9 cellular contexts compared by ENCODE assay signal in the genomic region with DNA sequence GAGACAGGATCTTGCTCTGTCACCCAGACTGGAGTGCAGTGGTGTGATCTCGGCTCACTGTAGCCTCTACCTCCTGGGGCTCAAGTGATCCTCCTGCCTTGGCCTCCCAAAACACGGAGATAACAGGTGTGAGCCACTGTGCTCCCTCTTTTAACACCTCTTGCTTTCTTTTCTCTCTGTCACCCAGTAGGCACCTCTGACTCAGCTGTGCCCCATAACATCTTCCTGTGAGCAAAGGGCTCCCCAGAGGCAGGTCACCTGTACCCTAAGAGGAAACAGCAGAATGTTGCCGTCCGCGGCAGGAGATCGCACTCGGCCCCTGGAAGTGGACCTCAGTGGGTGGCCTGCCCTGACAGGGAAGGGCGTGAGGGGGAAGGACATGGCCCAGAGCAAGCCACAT. TPM values are rescaled to one million over a fixed set of nuclear protein-coding genes. Genes with fewer than 3 reads are reported as not detected.
DNase-seq lines count a peak whose midpoint lies in the region; ATAC-seq, FAIRE-seq and TF ChIP-seq lines count a peak whose summit lies in the region.
"Had no signal": no experiment of that assay in that cellular context is flagged by ENCODE, and none has a peak within 500 bp of the region (broad histone marks: within the 10 kb centered on the region; RNA-seq: fewer than 3 reads in every experiment).

No MANE protein-coding gene starts in this region.

- H2AK5ac ChIP-seq in H1 (ENCODE audit: low read depth, low read length), result no peak overlapping the region; the same call in 1 of the 2 replicates

- no peak overlapping the region for H3K23ac ChIP-seq in H1 (ENCODE audit: insufficient read length)

- H3K27me3 ChIP-seq in KMS-11 (ENCODE audit: insufficient read depth, low read depth) (no peaks in the 10 kb centered on the region), H1 (replicated peaks in 1 of 4; ENCODE audit: control insufficient read depth in 3 of 4, extremely low read depth in 1 of 4, insufficient read depth in 3 of 4, low read length in 3 of 4) (no peaks in the 10 kb centered on the region), brain microvascular endothelial cell (replicated peaks) (no peaks in the 10 kb centered on the region), smooth muscle cell (ENCODE audit: low read depth) (no peaks in the 10 kb centered on the region)

- peak overlapping the region; percentile 99 for H3K27ac Mint-ChIP-seq in activated CD8-positive, alpha-beta T cell treated with anti-CD3 and anti-CD28 coated beads, Interleukin-2, amount 10 ng/mL, durations not matched to agents 7 days and 5 days

- peaks cover 63% of the 10 kb centered on the region for H3K4me1 Mint-ChIP-seq in activated CD8-positive, alpha-beta T cell treated with anti-CD3 and anti-CD28 coated beads, Interleukin-2, amount 10 ng/mL, durations not matched to agents 7 days and 5 days (ENCODE audit: low read depth)

- no peak overlapping the region for H3K56ac ChIP-seq in H1 (replicated peaks; ENCODE audit: insufficient read length, low read depth, low read length)

- no peaks in the 10 kb centered on the region; the same call in 1 of the 2 replicates for H3K23me2 ChIP-seq in H1 (ENCODE audit: low read depth, low read length)

- H2BK12ac ChIP-seq in H1 (ENCODE audit: low read depth, low read length), result 0 out of 2 replicates have a peak overlapping the region, but pooled peaks have one; percentile 11

- H3K4me1 ChIP-seq in KMS-11 (ENCODE audit: low read depth, poor library complexity, severe bottlenecking) (peaks cover 46% of the 10 kb centered on the region), H1 (replicated peaks in 1 of 4; ENCODE audit: control insufficient read depth in 3 of 4, insufficient read depth in 4 of 4, low read length in 3 of 4) (peaks cover 0 to 9% (median 7%) of the 10 kb centered on the region in 4 experiments; a peak in 6 of 7 replicates), smooth muscle cell (ENCODE audit: low read depth) (no peaks in the 10 kb centered on the region)

- no peak overlapping the region for H3K4ac ChIP-seq in H1 (replicated peaks; ENCODE audit: insufficient read length, low read depth, low read length)

- no peak for TF ChIP-seq RAD21 in H1 (IDR thresholded peaks at IDR 0.05 in 1 of 2, conservative IDR thresholded peaks at IDR 0.05 in 1 of 2; ENCODE audit: low read depth in 2 of 2, low read length in 2 of 2)

- H2BK15ac ChIP-seq in H1 (ENCODE audit: low read length), result no peak overlapping the region

- H2BK20ac ChIP-seq in H1 (ENCODE audit: low read length), result no peak overlapping the region

- H4K5ac ChIP-seq in H1 (ENCODE audit: insufficient read length, low read depth, low read length), result no peak overlapping the region

- H3F3A ChIP-seq in smooth muscle cell (ENCODE audit: low read depth), result no peaks in the 10 kb centered on the region

- H4K8ac ChIP-seq in H1 (ENCODE audit: extremely low read depth, insufficient read depth, low read length), result no peak overlapping the region

- H3K79me2 ChIP-seq in KMS-11 (ENCODE audit: insufficient read depth, low read depth), result no peaks in the 10 kb centered on the region
- H3K79me2 ChIP-seq in H1 (ENCODE audit: control insufficient read depth in 1 of 2, insufficient read depth in 2 of 2, low read length in 2 of 2), result no peaks in the 10 kb centered on the region
- no peaks in the 10 kb centered on the region for H3K79me2 ChIP-seq in smooth muscle cell (ENCODE audit: low read depth)

- no peaks in the 10 kb centered on the region for H3K9me3 Mint-ChIP-seq in activated CD8-positive, alpha-beta T cell treated with anti-CD3 and anti-CD28 coated beads, Interleukin-2, amount 10 ng/mL, durations not matched to agents 7 days and 5 days (ENCODE audit: insufficient read depth)

- CTCF ChIA-PET in activated CD8-positive, alpha-beta T cell treated with anti-CD3 and anti-CD28 coated beads, Interleukin-2, amount 10 ng/mL, durations not matched to agents 7 days and 5 days (lab: Charles Lee), result interaction anchor here (0.9 to 2.2 kb wide), 2 partner anchors 32 to 34 kb away, joined by 3 to 5 read pairs; partner anchors contain the start of gene SLX4
- CTCF ChIA-PET in H1 (lab: Charles Lee; ENCODE audit: partially characterized antibody), result no interaction called here

- H3K79me1 ChIP-seq in H1 (ENCODE audit: low read depth, low read length), result no peaks in the 10 kb centered on the region

- peak overlapping the region; percentile 96 for H3K4me3 Mint-ChIP-seq in activated CD8-positive, alpha-beta T cell treated with anti-CD3 and anti-CD28 coated beads, Interleukin-2, amount 10 ng/mL, durations not matched to agents 7 days and 5 days

- FAIRE-seq in H1 (lab: Jason Lieb, UNC), result no peak

- peak overlapping the region; percentile 72 for H3K4me2 ChIP-seq in KMS-11
- H3K4me2 ChIP-seq in H1 (ENCODE audit: insufficient read depth in 1 of 2, low read depth in 2 of 2, low read length in 2 of 2), result peak overlapping the region in 1 of 2 experiments; percentile 43; a peak in 1 of 4 replicates
- no peak overlapping the region for H3K4me2 ChIP-seq in smooth muscle cell

- no peak overlapping the region; the same call in 1 of the 2 replicates for H2AFZ ChIP-seq in KMS-11 (ENCODE audit: low read depth)
- no peak overlapping the region for H2AFZ ChIP-seq in H1 (ENCODE audit: low read length)
- no peak overlapping the region for H2AFZ ChIP-seq in smooth muscle cell (ENCODE audit: low read depth)

- peak; percentile 34 for ATAC-seq in activated CD8-positive, alpha-beta T cell treated with anti-CD3 and anti-CD28 coated beads, Interleukin-2, amount 10 ng/mL, durations not matched to agents 7 days and 5 days

- no peaks in the 10 kb centered on the region for H3K36me3 ChIP-seq in KMS-11 (ENCODE audit: insufficient read depth)
- H3K36me3 ChIP-seq in H1 (ENCODE audit: control insufficient read depth in 2 of 4, insufficient read depth in 4 of 4, low read length in 3 of 4), result peaks cover 0 to 5% (median under 1%) of the 10 kb centered on the region in 4 experiments; a peak in 1 of 8 replicates
- peaks cover 6% of the 10 kb centered on the region for H3K36me3 ChIP-seq in brain microvascular endothelial cell (replicated peaks)
- no peaks in the 10 kb centered on the region for H3K36me3 ChIP-seq in smooth muscle cell (ENCODE audit: low read depth)

- in situ Hi-C loops in brain microvascular endothelial cell (cut with HindIII; ENCODE audit: low pct_ligation_motif_present, low sequenced_read_pairs), result no loop called here

- 0 out of 2 replicates have a peak overlapping the region, but pooled peaks have one; percentile 87 for H3K18ac ChIP-seq in H1 (ENCODE audit: extremely low read depth, low read length)

- 94% methylated on average over 8 of the region's 8 CpGs; no CpG with 5 or more reads in 1 of the 2 experiments for WGBS in H1 (ENCODE audit: extremely low coverage in 1 of 2, insufficient coverage in 1 of 2, insufficient read length in 1 of 2, insufficient replicate concordance in 2 of 2, low coverage in 1 of 2, low lambda C conversion rate in 2 of 2, missing lambda C conversion rate in 1 of 2), 2 experiments
- WGBS in smooth muscle cell (ENCODE audit: low lambda C conversion rate), result 98% methylated on average over 8 of the region's 8 CpGs

- H3K27ac ChIP-seq in KMS-11, result peak overlapping the region; percentile 87
- H3K27ac ChIP-seq in H1 (ENCODE audit: low read depth, low read length), result no peak overlapping the region
- no peak overlapping the region for H3K27ac ChIP-seq in brain microvascular endothelial cell
- no peak overlapping the region for H3K27ac ChIP-seq in smooth muscle cell (ENCODE audit: low read depth)

- H4K20me1 ChIP-seq in KMS-11 (ENCODE audit: insufficient read depth) (no peaks in the 10 kb centered on the region), H1 (replicated peaks in 1 of 2; ENCODE audit: control insufficient read depth in 1 of 2, insufficient read depth in 2 of 2, low read length in 2 of 2) (peaks cover 0 to 2% of the 10 kb centered on the region in 2 experiments), smooth muscle cell (ENCODE audit: low read depth) (no peaks in the 10 kb centered on the region)

- POLR2A ChIA-PET in activated CD8-positive, alpha-beta T cell treated with anti-CD3 and anti-CD28 coated beads, Interleukin-2, amount 10 ng/mL, durations not matched to agents 7 days and 5 days (lab: Charles Lee), result interaction anchor here (0.7 to 2.6 kb wide), 5 partner anchors 10 to 617 kb away, joined by 3 to 16 read pairs (median 4); partner anchors contain the start of gene SLX4
- POLR2A ChIA-PET in H1 (lab: Charles Lee; ENCODE audit: partially characterized antibody), result interaction anchor here (2.2 kb wide), 1 partner anchor 11 kb away, joined by 7 read pairs; no protein-coding TSS in a partner anchor

- TF ChIP-seq CTCF in KMS-11 (conservative IDR thresholded peaks at IDR 0.05; ENCODE audit: low read depth, low read length) (no peak), H1 (IDR thresholded peaks at IDR 0.05; ENCODE audit: control extremely low read depth in 1 of 3, insufficient read depth in 1 of 3, low read depth in 1 of 3, low read length in 3 of 3) (no peak), brain microvascular endothelial cell (IDR thresholded peaks at IDR 0.05; ENCODE audit: low read depth, low read length, missing control alignments) (no peak), smooth muscle cell (IDR thresholded peaks at IDR 0.05; ENCODE audit: borderline replicate concordance, insufficient read depth, poor library complexity, severe bottlenecking) (no peak)

- H2BK5ac ChIP-seq in H1 (ENCODE audit: low read depth, low read length), result 0 out of 2 replicates have a peak overlapping the region, but pooled peaks have one; percentile 13

- no peaks in the 10 kb centered on the region for H3K27me3 Mint-ChIP-seq in activated CD8-positive, alpha-beta T cell treated with anti-CD3 and anti-CD28 coated beads, Interleukin-2, amount 10 ng/mL, durations not matched to agents 7 days and 5 days (ENCODE audit: low read depth)

- H3K4me3 ChIP-seq in KMS-11 (IDR thresholded peaks at IDR 0.05; ENCODE audit: insufficient read depth, low read depth, low read length) (no peak overlapping the region), H1 (ENCODE audit: extremely low read depth in 1 of 4, insufficient read depth in 2 of 4, low read depth in 3 of 4, low read length in 4 of 4) (no peak overlapping the region), brain microvascular endothelial cell (ENCODE audit: low read depth, low read length) (no peak overlapping the region), smooth muscle cell (no peak overlapping the region)

- peak; percentile 69 for DNase-seq in activated CD8-positive, alpha-beta T cell treated with anti-CD3 and anti-CD28 coated beads, Interleukin-2, amount 10 ng/mL, durations not matched to agents 7 days and 5 days
- DNase-seq in H1 (ENCODE audit: low read depth in 1 of 2, low spot score in 2 of 2) (no peak), brain microvascular endothelial cell (no peak), RPMI8226 (no peak), retina (no peak), smooth muscle cell (lab: John Stamatoyannopoulos, UW; ENCODE audit: unreplicated experiment) (no peak)
- DNase-seq in stimulated activated CD8-positive, alpha-beta memory T cell treated with anti-CD3 and anti-CD28 coated beads, Interleukin-12 subunit alpha, Interleukin-12 subunit beta, amount 100 ng/mL, for 1 hour (ENCODE audit: low read depth), result peak; percentile 27
- DNase-seq: NCI-H226 had no signal

- H3K9ac ChIP-seq in KMS-11, result peak overlapping the region; percentile 17; the same call in 1 of the 2 replicates
- no peak overlapping the region for H3K9ac ChIP-seq in H1 (replicated peaks in 1 of 4; ENCODE audit: extremely low read depth in 1 of 4, low read depth in 3 of 4, low read length in 3 of 4)
- H3K9ac ChIP-seq in smooth muscle cell (ENCODE audit: low read depth), result no peak overlapping the region

- TF ChIP-seq EP300 in H1 (IDR thresholded peaks at IDR 0.05; ENCODE audit: borderline replicate concordance in 1 of 2, low read depth in 2 of 2, low read length in 2 of 2), result no peak

- H3K36me3 Mint-ChIP-seq in activated CD8-positive, alpha-beta T cell treated with anti-CD3 and anti-CD28 coated beads, Interleukin-2, amount 10 ng/mL, durations not matched to agents 7 days and 5 days (ENCODE audit: low read depth), result peaks cover 44% of the 10 kb centered on the region

- no peak overlapping the region for H2BK120ac ChIP-seq in H1 (replicated peaks; ENCODE audit: low read depth, low read length)

- no peak overlapping the region for H4K91ac ChIP-seq in H1 (replicated peaks; ENCODE audit: insufficient read length, low read length)

- no peak for TF ChIP-seq POLR2A in H1 (IDR thresholded peaks at IDR 0.05; ENCODE audit: control extremely low read depth in 1 of 2, low read depth in 2 of 2, low read length in 2 of 2)

- H3K9me3 ChIP-seq in H1 (ENCODE audit: insufficient read depth in 2 of 2, low read depth in 1 of 2, low read length in 1 of 2), result no peaks in the 10 kb centered on the region
- H3K9me3 ChIP-seq in smooth muscle cell (replicated peaks; ENCODE audit: low read depth), result no peaks in the 10 kb centered on the region

- no peak overlapping the region for H3K14ac ChIP-seq in H1 (ENCODE audit: insufficient read length)

RNA-seq across cellular contexts. Expression of gene NLRC3, which starts 0.9 kb away (rescaled TPM):
- 10 to 100 TPM; 92.6 to 94.6 TPM for total RNA-seq in activated CD8-positive, alpha-beta T cell treated with anti-CD3 and anti-CD28 coated beads, Interleukin-2, amount 10 ng/mL, durations not matched to agents 7 days and 5 days
- total RNA-seq in H1 (2021; fragmentation: NEBNext Ultra II Directional; extraction: Animal tissue kit (Norgen Biotek cat#: 25700)), result 0.20 and 0.21 TPM in 2 replicates
- polyA plus RNA-seq in H1 (2011; rRNA removed) (0.18 and 0.25 TPM in 2 replicates), smooth muscle cell (0.02 and 0.48 TPM in 2 replicates)
- 0.26 TPM for polyA plus RNA-seq in H1 (2011; cell fraction: cytosol; rRNA removed)
- polyA plus RNA-seq in H1 (2011; cell fraction: nucleus; rRNA removed), result 0.76 TPM
- polyA plus RNA-seq in H1 (2012, experiment 1 of 2), result 0.31 to 0.40 TPM (median 0.34 TPM) in 4 replicates
- polyA plus RNA-seq in H1 (2012, experiment 2 of 2), result 0.08 TPM
- polyA plus RNA-seq in H1 (2013, experiment 1 of 2), result 0.06 TPM
- 0.04 TPM for polyA plus RNA-seq in H1 (2013, experiment 2 of 2)
- polyA minus RNA-seq in H1 (2011; rRNA and poly(A)+ RNA removed), result 0.20 and 0.25 TPM in 2 replicates
- polyA minus RNA-seq in H1 (2011; cell fraction: cytosol; rRNA and poly(A)+ RNA removed), result 0.29 TPM
- polyA minus RNA-seq in H1 (2011; cell fraction: nucleus; rRNA and poly(A)+ RNA removed), result 0.30 TPM
- total RNA-seq in smooth muscle cell, result not detected in 2 replicates

RNA-seq across cellular contexts. Expression of gene SLX4, which starts 33.3 kb away (rescaled TPM):
- total RNA-seq in activated CD8-positive, alpha-beta T cell treated with anti-CD3 and anti-CD28 coated beads, Interleukin-2, amount 10 ng/mL, durations not matched to agents 7 days and 5 days, result 10 to 100 TPM; 16.3 to 16.5 TPM
- total RNA-seq in H1 (2021; fragmentation: NEBNext Ultra II Directional; extraction: Animal tissue kit (Norgen Biotek cat#: 25700)), result 10.9 and 11.4 TPM in 2 replicates
- polyA plus RNA-seq in H1 (2011; rRNA removed), result 4.4 and 6.1 TPM in 2 replicates
- polyA plus RNA-seq in H1 (2011; cell fraction: cytosol; rRNA removed), result 3.9 TPM
- polyA plus RNA-seq in H1 (2011; cell fraction: nucleus; rRNA removed), result 13.0 TPM
- 6.0 to 7.5 TPM (median 6.9 TPM) in 4 replicates for polyA plus RNA-seq in H1 (2012, experiment 1 of 2)
- 3.7 TPM for polyA plus RNA-seq in H1 (2012, experiment 2 of 2)
- 7.0 TPM for polyA plus RNA-seq in H1 (2013, experiment 1 of 2)
- polyA plus RNA-seq in H1 (2013, experiment 2 of 2), result 6.7 TPM
- 6.8 and 7.2 TPM in 2 replicates for polyA minus RNA-seq in H1 (2011; rRNA and poly(A)+ RNA removed)
- polyA minus RNA-seq in H1 (2011; cell fraction: cytosol; rRNA and poly(A)+ RNA removed), result 9.0 TPM
- 11.1 TPM for polyA minus RNA-seq in H1 (2011; cell fraction: nucleus; rRNA and poly(A)+ RNA removed)
- 2.6 and 3.6 TPM in 2 replicates for total RNA-seq in smooth muscle cell
- 3.1 and 3.5 TPM in 2 replicates for polyA plus RNA-seq in smooth muscle cell

Comparison
In these comparisons a context has a peak if more than half of its experiments do, and no peak if none do; other contexts are left out.
1. DNase-seq: peak in activated CD8-positive, alpha-beta T cell treated with anti-CD3 and anti-CD28 coated beads, Interleukin-2, amount 10 ng/mL, durations not matched to agents 7 days and 5 days (single experiment) and stimulated activated CD8-positive, alpha-beta memory T cell treated with anti-CD3 and anti-CD28 coated beads, Interleukin-12 subunit alpha, Interleukin-12 subunit beta, amount 100 ng/mL, for 1 hour (single experiment); none in H1 (0 of 2), brain microvascular endothelial cell (single experiment), RPMI8226 (single experiment), retina (single experiment) and smooth muscle cell (single experiment).
2. RNA of gene NLRC3, which starts 0.9 kb away (total RNA-seq): 92.6 to 94.6 TPM in activated CD8-positive, alpha-beta T cell treated with anti-CD3 and anti-CD28 coated beads, Interleukin-2, amount 10 ng/mL, durations not matched to agents 7 days and 5 days; 0.20 to 0.21 TPM in H1 and not detected in smooth muscle cell; every median in the first group is over 10 times any median in the second.